Comparison of ENCODE assay signal across 9 cellular contexts in the genomic region with DNA sequence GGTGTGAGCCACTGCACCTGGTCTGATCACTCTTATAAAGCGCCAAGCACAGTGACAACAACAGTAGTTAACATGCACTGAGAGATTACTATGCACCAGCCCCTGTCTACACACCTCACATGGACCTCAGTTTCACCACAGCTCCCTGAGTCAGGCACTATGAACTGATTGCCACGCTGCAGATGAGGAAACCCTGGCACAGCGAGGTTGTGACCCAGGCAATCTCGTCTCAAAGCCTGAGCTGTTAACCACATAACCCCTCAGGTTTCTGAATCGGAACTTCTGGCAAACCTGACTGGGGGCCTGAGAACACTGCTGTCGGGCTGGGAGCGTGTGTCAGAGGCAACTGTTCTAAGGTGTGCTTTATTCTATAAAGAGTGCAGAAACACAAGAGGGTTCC. TPM values are rescaled to one million over a fixed set of nuclear protein-coding genes. Genes with fewer than 3 reads are reported as not detected.
DNase-seq lines count a peak whose midpoint lies in the region; TF ChIP-seq lines count a peak whose summit lies in the region.
"Had no signal": no experiment of that assay in that cellular context is flagged by ENCODE, and none has a peak within 500 bp of the region (broad histone marks: within the 10 kb centered on the region; RNA-seq: fewer than 3 reads in every experiment).

No MANE protein-coding gene starts in this region.

- H3K27ac Mint-ChIP-seq in HFFc6 = peak overlapping the region; percentile 90

- H3K4me3 Mint-ChIP-seq in HFFc6 = peak overlapping the region; percentile 0

- peaks cover 10% of the 10 kb centered on the region for H3K27me3 Mint-ChIP-seq in HFFc6 (ENCODE audit: insufficient read depth)
- H3K27me3 Mint-ChIP-seq: IgD-negative memory B cell had no signal

- H3K4me3 ChIP-seq in epithelial cell of esophagus (ENCODE audit: low read length) = no peak overlapping the region

- H3K4me1 Mint-ChIP-seq in HFFc6 (ENCODE audit: low read depth) = peaks cover 78% of the 10 kb centered on the region

- H3K36me3 Mint-ChIP-seq in HFFc6 (ENCODE audit: low read depth) = peaks cover 13% of the 10 kb centered on the region; the same call in 1 of the 2 replicates

- no peak for DNase-seq in HFFc6
- DNase-seq in activated CD8-positive, alpha-beta memory T cell treated with anti-CD3 and anti-CD28 coated beads for 48 hours (ENCODE audit: low read depth in 2 of 3, low spot score in 2 of 3) = peak in 2 of 3 experiments; percentile 36 to 42
- peak; percentile 74 for DNase-seq in epithelial cell of esophagus (ENCODE audit: low read depth)
- peak; percentile 25 for DNase-seq in stimulated activated CD8-positive, alpha-beta memory T cell treated with anti-CD3 and anti-CD28 coated beads, Interleukin-12 subunit alpha, Interleukin-12 subunit beta, amount 100 ng/mL, for 1 hour (ENCODE audit: low read depth)
- DNase-seq in superior temporal gyrus (ENCODE audit: extremely low spot score) = no peak
- no peak for DNase-seq in NCI-H510A (lab: John Stamatoyannopoulos, UW)
- DNase-seq in NCI-H1694 (lab: John Stamatoyannopoulos, UW) = no peak
- DNase-seq in AG08396 (ENCODE audit: low spot score) = no peak

- H3K9me3 Mint-ChIP-seq in HFFc6 = no peaks in the 10 kb centered on the region
- H3K9me3 Mint-ChIP-seq: IgD-negative memory B cell had no signal

- no peak for TF ChIP-seq CTCF in HFFc6 (IDR thresholded peaks at IDR 0.05)
- TF ChIP-seq CTCF in epithelial cell of esophagus (IDR thresholded peaks at IDR 0.05; ENCODE audit: insufficient read depth, low read depth, low read length, missing control alignments) = no peak

RNA-seq across cellular contexts. Expression of a gene that starts 38.1 kb away (rescaled TPM):
- 100 to 1,000 TPM; 260 to 327 (median 310) TPM for total RNA-seq in HFFc6 (2021; fragmentation: NEBNext Ultra II Directional; extraction: Animal tissue kit (Norgen Biotek cat#: 25700))

Comparison
In these comparisons a context has a peak if more than half of its experiments do, and no peak if none do; other contexts are left out.
1. DNase-seq: peak in activated CD8-positive, alpha-beta memory T cell treated with anti-CD3 and anti-CD28 coated beads for 48 hours (2 of 3), epithelial cell of esophagus (single experiment) and stimulated activated CD8-positive, alpha-beta memory T cell treated with anti-CD3 and anti-CD28 coated beads, Interleukin-12 subunit alpha, Interleukin-12 subunit beta, amount 100 ng/mL, for 1 hour (single experiment); none in HFFc6 (single experiment), superior temporal gyrus (single experiment), NCI-H510A (single experiment), NCI-H1694 (single experiment) and AG08396 (single experiment).